ENCODE assay signal across 8 cellular contexts in the genomic region with DNA sequence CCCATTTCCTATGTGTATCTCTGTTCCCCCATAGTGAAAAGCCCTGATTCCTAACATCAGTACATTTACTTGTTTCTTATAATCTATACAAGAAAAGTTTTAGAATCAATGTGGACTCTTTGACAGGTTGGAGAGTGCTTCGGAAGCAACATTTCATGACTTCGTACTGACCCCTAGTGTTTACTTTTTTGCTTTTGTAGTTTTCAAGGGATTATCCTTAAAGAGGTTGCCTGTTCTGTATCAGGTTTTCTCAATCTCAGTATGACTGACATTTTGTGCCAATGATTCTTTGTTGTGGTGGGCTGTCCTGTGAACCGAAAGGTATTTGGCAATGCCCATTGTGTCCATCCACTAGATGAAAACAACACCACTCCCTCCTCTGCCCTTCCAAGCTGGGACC. TPM values are rescaled to one million over a fixed set of nuclear protein-coding genes. Genes with fewer than 3 reads are reported as not detected.
A peak's percentile ranks its signal among the peaks of the same experiment; 100 is the strongest.
DNase-seq lines count a peak whose midpoint lies in the region; FAIRE-seq and TF ChIP-seq lines count a peak whose summit lies in the region.

No MANE protein-coding gene starts in this region.

- peak; percentile 40 for TF ChIP-seq CTCF in bronchial epithelial cell (IDR thresholded peaks at IDR 0.05; ENCODE audit: insufficient read depth, low read length, severe bottlenecking)

- no peak overlapping the region for H3K18ac ChIP-seq in neuronal stem cell (ENCODE audit: low read length)

- no peak overlapping the region for H4K91ac ChIP-seq in neuronal stem cell (ENCODE audit: low read depth, low read length, poor library complexity)

- H3K27ac ChIP-seq in GM23248 (no peak overlapping the region), neuronal stem cell (replicated peaks; ENCODE audit: low read length) (no peak overlapping the region)

- H3K4ac ChIP-seq in neuronal stem cell (ENCODE audit: low read length), result no peak overlapping the region

- H3K4me3 ChIP-seq in GM23248 (no peak overlapping the region), bronchial epithelial cell (ENCODE audit: low read depth, low read length) (no peak overlapping the region), neuronal stem cell (ENCODE audit: low read length in 2 of 2) (no peak overlapping the region)

- no peak overlapping the region for H2BK12ac ChIP-seq in neuronal stem cell (ENCODE audit: low read length)

- no peak overlapping the region for H2AFZ ChIP-seq in GM23248
- H2AFZ ChIP-seq in neuronal stem cell (ENCODE audit: low read length), result no peak overlapping the region

- H4K8ac ChIP-seq in neuronal stem cell (ENCODE audit: low read depth, low read length), result no peak overlapping the region

- no peaks in the 10 kb centered on the region for H3K4me1 ChIP-seq in GM23248 (ENCODE audit: insufficient read depth)
- H3K4me1 ChIP-seq in neuronal stem cell (ENCODE audit: control insufficient read depth in 2 of 2, insufficient read depth in 1 of 2, low read depth in 1 of 2, low read length in 2 of 2), result no peaks in the 10 kb centered on the region

- no peak overlapping the region for H2BK120ac ChIP-seq in neuronal stem cell (ENCODE audit: low read depth, low read length)

- no peaks in the 10 kb centered on the region for H3K79me1 ChIP-seq in neuronal stem cell (ENCODE audit: low read depth, low read length)

- in situ Hi-C loops in GM23248 (cut with MboI), result loop anchor here (10.0 to 25.0 kb wide), 5 partner anchors 91 to 832 kb away; a partner anchor contains a TSS

- H3K23ac ChIP-seq in neuronal stem cell (ENCODE audit: low read depth, low read length, poor library complexity), result no peak overlapping the region

- H3K36me3 ChIP-seq in GM23248 (ENCODE audit: low read depth) (no peaks in the 10 kb centered on the region), bronchial epithelial cell (ENCODE audit: control insufficient read depth, insufficient read depth, low read length) (no peaks in the 10 kb centered on the region), neuronal stem cell (replicated peaks in 1 of 2; ENCODE audit: control insufficient read depth in 2 of 2, insufficient read depth in 2 of 2, low read length in 2 of 2) (no peaks in the 10 kb centered on the region)

- H3K9me3 ChIP-seq in GM23248 (ENCODE audit: low read depth) (no peaks in the 10 kb centered on the region), neuronal stem cell (replicated peaks in 1 of 2; ENCODE audit: control insufficient read depth in 2 of 2, insufficient read depth in 1 of 2, low read depth in 1 of 2, low read length in 2 of 2) (no peaks in the 10 kb centered on the region)

- no peak for FAIRE-seq in bronchial epithelial cell (lab: Jason Lieb, UNC)

- H3K4me2 ChIP-seq in GM23248 (ENCODE audit: unreplicated experiment), result no peak overlapping the region
- no peak overlapping the region for H3K4me2 ChIP-seq in neuronal stem cell (ENCODE audit: insufficient read depth, low read length, poor library complexity, severe bottlenecking)

- no peaks in the 10 kb centered on the region for H3K79me2 ChIP-seq in GM23248 (ENCODE audit: insufficient read depth)

- no peak overlapping the region for H2BK5ac ChIP-seq in neuronal stem cell (ENCODE audit: low read length)

- WGBS in GM23248 (ENCODE audit: low coverage in 1 of 2, low lambda C conversion rate in 2 of 2, missing lambda C conversion rate in 2 of 2), 2 experiments, result 7 to 8% methylated on average over 3 of the region's 3 CpGs
- WGBS in neuronal stem cell (ENCODE audit: extremely low coverage in 2 of 2, insufficient read length in 2 of 2, insufficient replicate concordance in 1 of 2), 2 donors, result no CpG with 5 or more reads among the region's 3 CpGs

- H2AK5ac ChIP-seq in neuronal stem cell (ENCODE audit: low read depth, low read length), result no peak overlapping the region

- H3K9ac ChIP-seq in GM23248 (no peak overlapping the region), neuronal stem cell (ENCODE audit: low read depth, low read length, poor library complexity) (no peak overlapping the region)

- no peak overlapping the region for H3K14ac ChIP-seq in neuronal stem cell (ENCODE audit: low read length)

- DNase-seq in GM04504 (ENCODE audit: low read depth) (peak; percentile 38), GM23248 (peak; percentile 66), NCI-H1092 treated with DMSO at 0.1 percent for 48 hours (lab: John Stamatoyannopoulos, UW) (peak; percentile 48), bronchial epithelial cell (ENCODE audit: low read depth) (peak; percentile 68), neuronal stem cell (ENCODE audit: low spot score) (peak; percentile 20), HPDE6-E6E7 (ENCODE audit: extremely low spot score) (no peak), ureter (ENCODE audit: low spot score) (no peak)
- no peak for DNase-seq in activated CD8-positive, alpha-beta memory T cell treated with anti-CD3 and anti-CD28 coated beads for 24 hours

- H3K27me3 ChIP-seq in GM23248 (replicated peaks; ENCODE audit: insufficient read depth), result no peaks in the 10 kb centered on the region
- no peaks in the 10 kb centered on the region for H3K27me3 ChIP-seq in bronchial epithelial cell (ENCODE audit: control insufficient read depth, insufficient read depth, low read length)
- H3K27me3 ChIP-seq in neuronal stem cell (ENCODE audit: control insufficient read depth in 3 of 3, insufficient read depth in 3 of 3, low read depth in 1 of 3, low read length in 3 of 3), result peaks cover 0 to 2% (median 0%) of the 10 kb centered on the region in 3 experiments

- H3F3A ChIP-seq in GM23248 (ENCODE audit: insufficient read depth), result no peaks in the 10 kb centered on the region

- H3K9me2 ChIP-seq in GM23248 (ENCODE audit: insufficient read depth), result no peaks in the 10 kb centered on the region

- no peaks in the 10 kb centered on the region for H4K20me1 ChIP-seq in GM23248 (ENCODE audit: insufficient read depth)

- no peak overlapping the region for H2BK15ac ChIP-seq in neuronal stem cell (ENCODE audit: low read length)

RNA-seq across cellular contexts. Expression of a gene that starts 43.3 kb away (rescaled TPM):
- total RNA-seq in GM23248 (2014; rRNA removed; shearing (Covaris generic)), result 6.1 and 13.0 TPM in 2 replicates
- polyA plus RNA-seq in GM23248 (2016; fragmentation: Nextera tagmentation; extraction: Ambion mirVana), result 10.6 and 10.7 TPM in 2 replicates
- total RNA-seq in bronchial epithelial cell, result 50.5 and 64.6 TPM in 2 replicates
- not detected for polyA plus RNA-seq in neuronal stem cell (2013, experiment 1 of 2)
- polyA plus RNA-seq in neuronal stem cell (2013, experiment 2 of 2), result not detected
- not detected for total RNA-seq in ureter

Comparison
In these comparisons a context has a peak if more than half of its experiments do, and no peak if none do; other contexts are left out.
1. DNase-seq: peak in GM04504 (single experiment), GM23248 (single experiment), NCI-H1092 treated with DMSO at 0.1 percent for 48 hours (single experiment), bronchial epithelial cell (single experiment) and neuronal stem cell (single experiment); none in activated CD8-positive, alpha-beta memory T cell treated with anti-CD3 and anti-CD28 coated beads for 24 hours (single experiment), HPDE6-E6E7 (single experiment) and ureter (single experiment).